ENCODE assay signal across 1 cellular context in genomic region chr12:112349440-112349839, GRCh38.
TF ChIP-seq lines count a peak whose summit lies in the region.

No MANE protein-coding gene starts in this region.

TF ChIP-seq in IMR-90, 13 proteins besides CTCF, POLR2A, EP300 and RAD21 (continued from another document):
- TF ChIP-seq ELK1 (IDR thresholded peaks at IDR 0.05; ENCODE audit: borderline replicate concordance, low read depth, low read length) = no peak
